ENCODE assay signal across 12 cellular contexts in genomic region chr12:108694812-108695278, GRCh38. TPM values are rescaled to one million over a fixed set of nuclear protein-coding genes. Genes with fewer than 3 reads are reported as not detected.
A peak's percentile ranks its signal among the peaks of the same experiment; 100 is the strongest.
DNase-seq lines count a peak whose midpoint lies in the region; ATAC-seq and TF ChIP-seq lines count a peak whose summit lies in the region.
"Had no signal": no experiment of that assay in that cellular context is flagged by ENCODE, and none has a peak within 500 bp of the region (broad histone marks: within the 10 kb centered on the region; RNA-seq: fewer than 3 reads in every experiment).

No MANE protein-coding gene starts in this region.

- DNase-seq in right cardiac atrium (no peak), heart right ventricle (no peak), hepatocyte (ENCODE audit: low spot score) (peak; percentile 33), suprapubic skin (ENCODE audit: low spot score in 2 of 2) (no peak), aorta (no peak), occipital lobe (lab: John Stamatoyannopoulos, UW) (no peak)
- peak in 1 of 2 donors; percentile 35 for DNase-seq in activated naive CD4-positive, alpha-beta T cell treated with anti-CD3 and anti-CD28 coated beads, Interleukin-2, amount 50 U/mL, for 72 hours (ENCODE audit: low spot score in 2 of 2)
- DNase-seq: NCI-H510A treated with DMSO at 0.1 percent for 48 hours had no signal

- H3K4me1 ChIP-seq in right cardiac atrium (ENCODE audit: control insufficient read depth, insufficient read depth, low read length) (peaks cover 24% of the 10 kb centered on the region), heart right ventricle (peaks cover 19 to 95% (median 78%) of the 10 kb centered on the region in 9 donors), hepatocyte (ENCODE audit: insufficient read depth) (peaks cover 35% of the 10 kb centered on the region), suprapubic skin (peaks cover 75% of the 10 kb centered on the region), aorta (ENCODE audit: control insufficient read depth in 1 of 2, insufficient read depth in 2 of 2, low read length in 2 of 2) (peaks cover 3 to 10% of the 10 kb centered on the region in 2 donors)

- H3K4me3 ChIP-seq in right cardiac atrium (ENCODE audit: low read length) (no peak overlapping the region), heart right ventricle (no peak overlapping the region), hepatocyte (no peak overlapping the region), suprapubic skin (no peak overlapping the region), aorta (ENCODE audit: low read length in 2 of 2) (no peak overlapping the region)

- ATAC-seq in right cardiac atrium (no peak), heart right ventricle (no peak), aorta (ENCODE audit: low FRiP score) (no peak), HG03196 (IDR thresholded peaks at IDR 0.05; ENCODE audit: unreplicated experiment) (no peak)
- peak; percentile 9 to 37 for ATAC-seq in activated naive CD4-positive, alpha-beta T cell treated with anti-CD3 and anti-CD28 coated beads, Interleukin-2, amount 50 U/mL, for 72 hours

- H3K9me3 ChIP-seq in right cardiac atrium (ENCODE audit: control insufficient read depth, low read length) = no peaks in the 10 kb centered on the region
- no peaks in the 10 kb centered on the region for H3K9me3 ChIP-seq in heart right ventricle
- H3K9me3 ChIP-seq in hepatocyte (ENCODE audit: low read depth) = no peaks in the 10 kb centered on the region
- no peaks in the 10 kb centered on the region for H3K9me3 ChIP-seq in suprapubic skin
- H3K9me3 ChIP-seq in aorta (ENCODE audit: control insufficient read depth, low read length) = no peaks in the 10 kb centered on the region
- H3K9me3 ChIP-seq: neutrophil had no signal

- peak overlapping the region; percentile 77 to 95 for H3K27ac Mint-ChIP-seq in activated naive CD4-positive, alpha-beta T cell treated with anti-CD3 and anti-CD28 coated beads, Interleukin-2, amount 50 U/mL, for 72 hours
- H3K27ac Mint-ChIP-seq: dendritic cell treated with granulocyte-macrophage colony-stimulating factor and Interleukin-4, amounts not matched to agents 40 ng/mL and 50 ng/mL, for 4 days had no signal

- no peaks in the 10 kb centered on the region for H3K27me3 ChIP-seq in right cardiac atrium (ENCODE audit: control insufficient read depth, insufficient read depth)
- no peaks in the 10 kb centered on the region for H3K27me3 ChIP-seq in heart right ventricle
- no peaks in the 10 kb centered on the region for H3K27me3 ChIP-seq in hepatocyte
- H3K27me3 ChIP-seq in suprapubic skin = no peaks in the 10 kb centered on the region
- no peaks in the 10 kb centered on the region for H3K27me3 ChIP-seq in aorta (ENCODE audit: control insufficient read depth in 1 of 2, insufficient read depth in 2 of 2, low read length in 1 of 2)
- H3K27me3 ChIP-seq: neutrophil had no signal

- no peak for TF ChIP-seq EP300 in suprapubic skin (IDR thresholded peaks at IDR 0.05)

- H3K9me2 ChIP-seq in hepatocyte (replicated peaks; ENCODE audit: insufficient read depth) = no peaks in the 10 kb centered on the region

- no peaks in the 10 kb centered on the region for H4K20me1 ChIP-seq in hepatocyte (ENCODE audit: insufficient read depth, poor library complexity, severe bottlenecking)

- H2AFZ ChIP-seq in hepatocyte = no peak overlapping the region

- H3K36me3 ChIP-seq in heart right ventricle = peaks cover 0 to 35% (median 0%) of the 10 kb centered on the region in 9 donors
- no peaks in the 10 kb centered on the region for H3K36me3 ChIP-seq in hepatocyte (replicated peaks; ENCODE audit: insufficient read depth, low read depth)
- peaks cover 8% of the 10 kb centered on the region for H3K36me3 ChIP-seq in suprapubic skin
- peaks cover 1 to 5% of the 10 kb centered on the region in 2 donors for H3K36me3 ChIP-seq in aorta (ENCODE audit: control insufficient read depth in 1 of 2, insufficient read depth in 2 of 2, low read length in 1 of 2)

- H3K27ac ChIP-seq in right cardiac atrium (ENCODE audit: low read length) = peak overlapping the region; percentile 70
- H3K27ac ChIP-seq in heart right ventricle = peak overlapping the region in 4 of 10 donors; percentile 3 to 36 (median 17)
- peak overlapping the region; percentile 75 for H3K27ac ChIP-seq in hepatocyte
- peak overlapping the region; percentile 82 for H3K27ac ChIP-seq in suprapubic skin
- no peak overlapping the region for H3K27ac ChIP-seq in aorta (ENCODE audit: low read depth in 1 of 2, low read length in 2 of 2)
- H3K27ac ChIP-seq: C4-2B, neutrophil had no signal

- H3K9me3 Mint-ChIP-seq in activated naive CD4-positive, alpha-beta T cell treated with anti-CD3 and anti-CD28 coated beads, Interleukin-2, amount 50 U/mL, for 72 hours = peaks cover 4 to 5% of the 10 kb centered on the region in 2 donors
- H3K9me3 Mint-ChIP-seq: dendritic cell treated with granulocyte-macrophage colony-stimulating factor and Interleukin-4, amounts not matched to agents 40 ng/mL and 50 ng/mL, for 4 days had no signal

- no peak for TF ChIP-seq POLR2A in suprapubic skin (IDR thresholded peaks at IDR 0.05)

- 57% methylated on average over 2 of the region's 2 CpGs for WGBS in right cardiac atrium
- WGBS in heart right ventricle, 2 donors = 53 to 55% methylated on average over 2 of the region's 2 CpGs
- WGBS in hepatocyte (ENCODE audit: low lambda C conversion rate, missing lambda C conversion rate) = 62% methylated on average over 2 of the region's 2 CpGs
- WGBS in suprapubic skin = 67% methylated on average over 2 of the region's 2 CpGs
- 45 to 54% methylated on average over 2 of the region's 2 CpGs for WGBS in aorta, 2 donors

- H3K4me2 ChIP-seq in hepatocyte = no peak overlapping the region

- peaks cover 17 to 39% of the 10 kb centered on the region in 2 donors for H3K36me3 Mint-ChIP-seq in activated naive CD4-positive, alpha-beta T cell treated with anti-CD3 and anti-CD28 coated beads, Interleukin-2, amount 50 U/mL, for 72 hours

- TF ChIP-seq CTCF in heart right ventricle (IDR thresholded peaks at IDR 0.05) (no peak), hepatocyte (IDR thresholded peaks at IDR 0.05; ENCODE audit: poor library complexity) (no peak), suprapubic skin (IDR thresholded peaks at IDR 0.05) (no peak)

- intact Hi-C loops in right cardiac atrium (cut with DNase I) (loop anchor here in 1 of 4 donors (5.0 kb wide), 1 partner anchor 32 kb away; no protein-coding TSS in a partner anchor), heart right ventricle (cut with DNase I) (loop anchor here in 3 of 10 donors (5.0 kb wide), 1 partner anchor 37 kb away; the partner anchor contains the start of gene CORO1C (in 3 of the 3)), aorta (cut with DNase I) (loop anchor here (5.0 kb wide), 2 partner anchors 32 to 37 kb away; partner anchors contain the start of gene CORO1C (in 1 of the 2))

- peaks cover 85% of the 10 kb centered on the region for H3K79me2 ChIP-seq in hepatocyte

RNA-seq across cellular contexts. Expression of gene CORO1C, which starts 36.5 kb away (rescaled TPM):
- total RNA-seq in right cardiac atrium (100 to 1,000 TPM in 2 of 4 donors, 10 to 100 TPM in 2; 85.1 to 122 (median 93.6) TPM), heart right ventricle (10 to 100 TPM; 50.2 to 88.6 (median 59.1) TPM), hepatocyte (109 and 137 TPM in 2 replicates), suprapubic skin (100 to 1,000 TPM; 117 to 175 (median 142) TPM), aorta (100 to 1,000 TPM; 207 to 387 TPM), occipital lobe (166 TPM)
- polyA plus RNA-seq in right cardiac atrium (24.8 TPM), heart right ventricle (10 to 100 TPM; 25.5 to 34.5 TPM), hepatocyte (76.5 and 110 TPM in 2 replicates), aorta (100 to 1,000 TPM in 1 of 2 donors, 10 to 100 TPM in 1; 68.0 to 145 TPM)
- total RNA-seq in activated naive CD4-positive, alpha-beta T cell treated with anti-CD3 and anti-CD28 coated beads, Interleukin-2, amount 50 U/mL, for 72 hours = 10 to 100 TPM; 61.5 to 87.5 TPM

Comparison
In these comparisons a context has a peak if more than half of its experiments do, and no peak if none do; other contexts are left out.
1. ATAC-seq: peak in activated naive CD4-positive, alpha-beta T cell treated with anti-CD3 and anti-CD28 coated beads, Interleukin-2, amount 50 U/mL, for 72 hours (2 of 2); none in right cardiac atrium (0 of 2), heart right ventricle (0 of 8), aorta (single experiment) and HG03196 (single experiment).
2. H3K27ac ChIP-seq: peak in right cardiac atrium (single experiment), hepatocyte (single experiment) and suprapubic skin (single experiment); none in aorta (0 of 2).